ENCODE assay signal across 19 cellular contexts in the genomic region with DNA sequence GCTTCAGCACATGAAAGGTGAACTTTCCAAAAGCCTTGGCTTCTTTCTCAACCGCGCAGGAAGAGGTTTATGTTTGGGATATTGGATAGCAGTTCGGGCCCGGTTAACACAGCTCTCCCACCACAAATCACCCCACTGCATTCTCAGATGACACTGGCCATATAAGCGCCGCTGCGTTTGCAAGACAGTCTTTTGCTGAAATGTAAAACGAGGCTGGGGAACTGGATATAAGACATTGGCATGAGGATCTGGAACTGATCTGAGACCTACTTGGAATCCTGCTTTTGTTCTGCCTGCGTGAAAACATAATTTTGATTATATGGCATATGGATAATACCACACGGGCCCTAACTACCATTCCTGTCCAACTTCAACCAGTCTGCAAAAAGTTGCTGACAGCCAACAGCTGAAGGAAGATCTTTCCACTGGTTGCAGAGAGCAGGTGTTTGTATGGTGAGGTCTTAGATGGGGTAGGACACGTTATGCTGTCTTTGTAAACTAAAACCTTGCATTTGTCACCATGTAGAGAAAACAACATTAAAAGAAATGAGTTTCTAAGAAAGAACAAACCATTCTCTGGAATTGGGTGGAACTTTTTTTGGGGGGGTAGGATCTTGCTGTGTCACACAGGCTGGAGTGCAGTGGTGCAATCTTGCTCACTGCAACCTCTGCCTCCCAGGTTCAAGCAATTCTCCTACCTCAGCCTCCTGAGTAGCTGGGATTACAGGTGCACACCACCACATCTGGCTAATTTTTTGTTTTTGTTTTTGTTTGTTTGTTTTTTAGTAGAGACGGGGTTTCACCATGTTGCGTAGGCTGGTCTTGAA. TPM values are rescaled to one million over a fixed set of nuclear protein-coding genes. Genes with fewer than 3 reads are reported as not detected.
DNase-seq lines count a peak whose midpoint lies in the region; ATAC-seq and TF ChIP-seq lines count a peak whose summit lies in the region.
"Had no signal": no experiment of that assay in that cellular context is flagged by ENCODE, and none has a peak within 500 bp of the region (broad histone marks: within the 10 kb centered on the region; RNA-seq: fewer than 3 reads in every experiment).

No MANE protein-coding gene starts in this region.

- H3K4me1 ChIP-seq in body of pancreas = peaks cover 31% of the 10 kb centered on the region
- H3K4me1 ChIP-seq in stomach smooth muscle (ENCODE audit: control insufficient read depth, insufficient read depth, low read length) = peaks cover 15% of the 10 kb centered on the region
- no peaks in the 10 kb centered on the region for H3K4me1 ChIP-seq in Karpas-422 (ENCODE audit: low read length)

- H3K9me3 ChIP-seq in body of pancreas (no peaks in the 10 kb centered on the region), stomach smooth muscle (ENCODE audit: control insufficient read depth in 2 of 2, low read length in 2 of 2) (no peaks in the 10 kb centered on the region), Karpas-422 (ENCODE audit: low read length) (no peaks in the 10 kb centered on the region)
- H3K9me3 ChIP-seq: BE2C, MG63 had no signal

- H3K36me3 ChIP-seq in body of pancreas (replicated peaks in 1 of 2; ENCODE audit: insufficient read depth in 1 of 2, low read depth in 2 of 2) (no peaks in the 10 kb centered on the region), stomach smooth muscle (ENCODE audit: control insufficient read depth in 2 of 2, insufficient read depth in 2 of 2, low read length in 2 of 2) (no peaks in the 10 kb centered on the region), Karpas-422 (ENCODE audit: insufficient read depth, low read length) (no peaks in the 10 kb centered on the region)
- H3K36me3 ChIP-seq: BE2C, MG63 had no signal

- no peak for DNase-seq in body of pancreas
- peak; percentile 29 for DNase-seq in nephron progenitor cell
- DNase-seq in HK-2 (ENCODE audit: unreplicated experiment) = no peak
- no peak for DNase-seq in Karpas-422
- DNase-seq in NCI-H748 (lab: John Stamatoyannopoulos, UW; ENCODE audit: unreplicated experiment) = no peak
- DNase-seq: BE2C; CD4-positive, CD25-positive, alpha-beta regulatory T cell; DMS153; H7; KBM-7; MG63; NCI-H1105 treated with DMSO at 0.1 percent for 48 hours; NCI-H526 treated with DMSO at 0.1 percent for 48 hours; SHP77 treated with DMSO at 0.1 percent for 48 hours had no signal

- H3K27me3 ChIP-seq in body of pancreas = no peaks in the 10 kb centered on the region
- no peaks in the 10 kb centered on the region for H3K27me3 ChIP-seq in stomach smooth muscle (ENCODE audit: control insufficient read depth in 1 of 2, insufficient read depth in 2 of 2, low read length in 2 of 2)
- no peaks in the 10 kb centered on the region for H3K27me3 ChIP-seq in Karpas-422 (ENCODE audit: low read length)
- H3K27me3 ChIP-seq: BE2C, MG63 had no signal

- H3K4me1 Mint-ChIP-seq in nephron progenitor cell = peaks cover 67% of the 10 kb centered on the region

- H3K4me3 Mint-ChIP-seq in nephron progenitor cell = no peak overlapping the region
- H3K4me3 Mint-ChIP-seq: CD4-positive, CD25-positive, alpha-beta regulatory T cell had no signal

- ATAC-seq in body of pancreas (no peak), GM19395 (IDR thresholded peaks at IDR 0.05; ENCODE audit: unreplicated experiment) (no peak)

- H3K36me3 Mint-ChIP-seq in nephron progenitor cell (ENCODE audit: low read depth) = peaks cover 23% of the 10 kb centered on the region
- H3K36me3 Mint-ChIP-seq: CD4-positive, CD25-positive, alpha-beta regulatory T cell had no signal

- H3K9me3 Mint-ChIP-seq in nephron progenitor cell = peaks cover 22% of the 10 kb centered on the region

- no peaks in the 10 kb centered on the region for H3K9me2 ChIP-seq in Karpas-422 (replicated peaks; ENCODE audit: insufficient read depth, low read length)

- peak overlapping the region; percentile 23 for H3K27ac ChIP-seq in C4-2B
- peak overlapping the region in 3 of 4 donors; percentile 52 to 81 (median 68) for H3K27ac ChIP-seq in body of pancreas
- peak overlapping the region; percentile 18 for H3K27ac ChIP-seq in stomach smooth muscle (ENCODE audit: low read length)
- H3K27ac ChIP-seq in Karpas-422 (ENCODE audit: low read length) = no peak overlapping the region
- H3K27ac ChIP-seq: 22Rv1, SK-N-MC had no signal

- 86 to 91% methylated on average over 13 of the region's 13 CpGs for WGBS in body of pancreas, 2 donors

- TF ChIP-seq CTCF in C4-2B (conservative IDR thresholded peaks at IDR 0.05) (no peak), body of pancreas (IDR thresholded peaks at IDR 0.05) (no peak), nephron progenitor cell (IDR thresholded peaks at IDR 0.05) (no peak)

- no peaks in the 10 kb centered on the region for H3K79me2 ChIP-seq in Karpas-422 (ENCODE audit: low read length)

- H3K9ac ChIP-seq in stomach smooth muscle (ENCODE audit: low read length in 2 of 2) (no peak overlapping the region), Karpas-422 (ENCODE audit: low read length) (no peak overlapping the region)

- 0 out of 2 replicates have a peak, but pooled peaks cover 3% of the 10 kb centered on the region for H4K20me1 ChIP-seq in Karpas-422 (ENCODE audit: insufficient read depth, low read depth, low read length)

- TF ChIP-seq POLR2A in body of pancreas (IDR thresholded peaks at IDR 0.05) = no peak

- H3K4me3 ChIP-seq in body of pancreas (no peak overlapping the region), stomach smooth muscle (ENCODE audit: low read length in 2 of 2) (no peak overlapping the region), Karpas-422 (ENCODE audit: low read length) (no peak overlapping the region)
- H3K4me3 ChIP-seq: MG63, SK-N-MC had no signal

- H3K27me3 Mint-ChIP-seq in nephron progenitor cell (ENCODE audit: low read depth, poor library complexity) = peaks cover 6% of the 10 kb centered on the region

- no peak overlapping the region for H2AFZ ChIP-seq in Karpas-422 (ENCODE audit: low read length)

- intact Hi-C loops in body of pancreas (cut with DNase I) = no loop called here

- H3K27ac Mint-ChIP-seq in nephron progenitor cell = peak overlapping the region; percentile 87

- no peak overlapping the region for H3K4me2 ChIP-seq in Karpas-422 (ENCODE audit: low read depth, low read length, poor library complexity, severe bottlenecking)

RNA-seq across cellular contexts. Expression of a gene that starts 30.9 kb away (rescaled TPM):
- 1 to 10 TPM; 4.9 to 6.3 TPM for total RNA-seq in body of pancreas
- 9.7 and 12.3 TPM in 2 replicates for total RNA-seq in Karpas-422 (2014; rRNA removed; shearing (Covaris generic); ENCODE audit: low replicate concordance)
